ENCODE assay signal across 1 cellular context in genomic region chr20:54131125-54131524, GRCh38. TPM values are rescaled to one million over a fixed set of nuclear protein-coding genes. Genes with fewer than 3 reads are reported as not detected.
"Had no signal": no experiment of that assay in that cellular context is flagged by ENCODE, and none has a peak within 500 bp of the region (broad histone marks: within the 10 kb centered on the region; RNA-seq: fewer than 3 reads in every experiment).

No MANE protein-coding gene starts in this region.

RNA-seq across cellular contexts. Expression of gene CYP24A1, which starts 42.7 kb away (rescaled TPM):
- total RNA-seq: IMR-90 had no signal
- polyA plus RNA-seq: IMR-90 had no signal
